In the genomic region with DNA sequence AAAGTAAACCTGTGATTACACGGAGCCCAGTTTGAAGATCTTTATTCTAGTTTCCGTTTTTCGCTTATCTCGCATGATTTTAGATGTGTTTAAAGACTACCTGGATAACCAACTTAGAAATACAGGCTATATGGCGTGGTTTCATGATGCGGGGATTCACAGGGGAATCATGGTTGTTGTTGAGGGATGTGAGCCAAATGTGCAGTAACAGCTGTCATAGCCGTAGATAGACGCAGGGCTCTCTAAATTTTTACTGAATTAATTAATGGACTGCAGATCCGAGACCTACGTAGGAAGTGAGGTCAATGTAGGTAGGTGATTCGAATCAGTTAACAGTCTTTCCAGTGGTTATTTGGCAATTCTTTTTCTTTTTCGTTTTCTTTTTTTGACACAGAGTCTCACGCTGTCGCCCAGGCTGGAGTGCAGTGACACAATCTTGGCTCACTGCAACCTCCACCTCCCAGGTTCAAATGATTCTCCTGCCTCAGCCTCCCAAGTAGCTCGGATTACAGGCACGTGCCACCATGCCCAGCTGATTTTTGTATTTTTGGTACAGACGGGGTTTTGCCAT, we compare ENCODE assay signal across 14 cellular contexts.
A peak's percentile ranks its signal among the peaks of the same experiment; 100 is the strongest.
DNase-seq lines count a peak whose midpoint lies in the region; ATAC-seq and TF ChIP-seq lines count a peak whose summit lies in the region.
"Had no signal": no experiment of that assay in that cellular context is flagged by ENCODE, and none has a peak within 500 bp of the region (broad histone marks: within the 10 kb centered on the region; RNA-seq: fewer than 3 reads in every experiment).

No MANE protein-coding gene starts in this region.

- H3K9me3 ChIP-seq in hepatocyte (ENCODE audit: low read depth) = no peaks in the 10 kb centered on the region
- H3K9me3 ChIP-seq: pancreas had no signal

- peaks cover 86% of the 10 kb centered on the region for H3K4me1 Mint-ChIP-seq in activated T-cell treated with anti-CD3 and anti-CD28 coated beads, Interleukin-2, amount 50 U/mL, for 72 hours (ENCODE audit: low read depth)
- peaks cover 79 to 89% (median 85%) of the 10 kb centered on the region in 3 donors for H3K4me1 Mint-ChIP-seq in T-cell
- peaks cover 33 to 69% of the 10 kb centered on the region in 2 donors for H3K4me1 Mint-ChIP-seq in stimulated activated naive B cell treated with anti-CD40 and anti-IgM and Interleukin-4, amounts not matched to agents 10 μg/mL and 1 μg/mL and 100 μg/mL, for 72 hours

- no peaks in the 10 kb centered on the region for H3K27me3 Mint-ChIP-seq in activated T-cell treated with anti-CD3 and anti-CD28 coated beads, Interleukin-2, amount 50 U/mL, for 72 hours (ENCODE audit: low read depth)
- no peaks in the 10 kb centered on the region for H3K27me3 Mint-ChIP-seq in T-cell
- H3K27me3 Mint-ChIP-seq in stimulated activated naive B cell treated with anti-CD40 and anti-IgM and Interleukin-4, amounts not matched to agents 10 μg/mL and 1 μg/mL and 100 μg/mL, for 72 hours = no peaks in the 10 kb centered on the region
- H3K27me3 Mint-ChIP-seq: dendritic cell treated with granulocyte-macrophage colony-stimulating factor and Interleukin-4, amounts not matched to agents 40 ng/mL and 50 ng/mL, for 4 days had no signal

- peak overlapping the region; percentile 67 for H3K4me2 ChIP-seq in hepatocyte

- H3K36me3 Mint-ChIP-seq in activated T-cell treated with anti-CD3 and anti-CD28 coated beads, Interleukin-2, amount 50 U/mL, for 72 hours (ENCODE audit: insufficient read depth in 2 of 2) = peaks cover 22 to 53% of the 10 kb centered on the region in 2 donors
- H3K36me3 Mint-ChIP-seq in T-cell = peaks cover 62% of the 10 kb centered on the region
- peaks cover 57 to 66% of the 10 kb centered on the region in 2 donors for H3K36me3 Mint-ChIP-seq in stimulated activated naive B cell treated with anti-CD40 and anti-IgM and Interleukin-4, amounts not matched to agents 10 μg/mL and 1 μg/mL and 100 μg/mL, for 72 hours

- H3K9me3 Mint-ChIP-seq in activated T-cell treated with anti-CD3 and anti-CD28 coated beads, Interleukin-2, amount 50 U/mL, for 72 hours = no peaks in the 10 kb centered on the region
- no peaks in the 10 kb centered on the region for H3K9me3 Mint-ChIP-seq in T-cell
- H3K9me3 Mint-ChIP-seq in stimulated activated naive B cell treated with anti-CD40 and anti-IgM and Interleukin-4, amounts not matched to agents 10 μg/mL and 1 μg/mL and 100 μg/mL, for 72 hours = no peaks in the 10 kb centered on the region
- H3K9me3 Mint-ChIP-seq: dendritic cell treated with granulocyte-macrophage colony-stimulating factor and Interleukin-4, amounts not matched to agents 40 ng/mL and 50 ng/mL, for 4 days had no signal

- peak overlapping the region; percentile 99 for H3K27ac Mint-ChIP-seq in activated T-cell treated with anti-CD3 and anti-CD28 coated beads, Interleukin-2, amount 50 U/mL, for 72 hours
- peak overlapping the region; percentile 78 to 83 for H3K27ac Mint-ChIP-seq in T-cell
- peak overlapping the region; percentile 25 for H3K27ac Mint-ChIP-seq in stimulated activated naive B cell treated with anti-CD40 and anti-IgM and Interleukin-4, amounts not matched to agents 10 μg/mL and 1 μg/mL and 100 μg/mL, for 72 hours

- peak overlapping the region; percentile 93 for H3K27ac ChIP-seq in hepatocyte

- CTCF ChIA-PET in T-cell (lab: Charles Lee) = interaction anchor here in 1 of 2 donors (0.6 to 3.5 kb wide), 4 partner anchors 9 to 19 kb away, joined by 3 to 12 read pairs (median 4); no protein-coding TSS in a partner anchor

- no peaks in the 10 kb centered on the region for H3K27me3 ChIP-seq in hepatocyte
- H3K27me3 ChIP-seq: pancreas had no signal

- no peak for TF ChIP-seq CTCF in hepatocyte (IDR thresholded peaks at IDR 0.05; ENCODE audit: poor library complexity)

- DNase-seq in activated T-cell treated with anti-CD3 and anti-CD28 coated beads, Interleukin-2, amount 50 U/mL, for 72 hours = no peak
- DNase-seq in activated T-cell treated with anti-CD3 and anti-CD28 coated beads for 4 hours (no peak), T-cell (no peak), hepatocyte (ENCODE audit: low spot score) (no peak), SHP77 treated with DMSO at 0.1 percent for 48 hours (lab: John Stamatoyannopoulos, UW) (no peak), nucleus accumbens (lab: John Stamatoyannopoulos, UW) (no peak), head of caudate nucleus (no peak)
- no peak for DNase-seq in stimulated activated naive B cell treated with anti-CD40 and anti-IgM and Interleukin-4, amounts not matched to agents 10 μg/mL and 1 μg/mL and 100 μg/mL, for 72 hours
- DNase-seq: DMS79, mammary epithelial cell, MM.1S, NCI-H2081 treated with DMSO at 0.1 percent for 48 hours, pancreas had no signal

- H3K4me3 ChIP-seq in hepatocyte = no peak overlapping the region

- peak overlapping the region; percentile 53 for H2AFZ ChIP-seq in hepatocyte

- intact Hi-C loops in head of caudate nucleus (cut with DNase I) = no loop called here

- no peaks in the 10 kb centered on the region for H4K20me1 ChIP-seq in hepatocyte (ENCODE audit: insufficient read depth, poor library complexity, severe bottlenecking)

- peak overlapping the region; percentile 67 to 94 for H3K4me3 Mint-ChIP-seq in activated T-cell treated with anti-CD3 and anti-CD28 coated beads, Interleukin-2, amount 50 U/mL, for 72 hours
- peak overlapping the region; percentile 21 to 79 (median 55) for H3K4me3 Mint-ChIP-seq in T-cell
- H3K4me3 Mint-ChIP-seq in stimulated activated naive B cell treated with anti-CD40 and anti-IgM and Interleukin-4, amounts not matched to agents 10 μg/mL and 1 μg/mL and 100 μg/mL, for 72 hours = peak overlapping the region in 1 of 2 donors; percentile 13
- H3K4me3 Mint-ChIP-seq: dendritic cell treated with granulocyte-macrophage colony-stimulating factor and Interleukin-4, amounts not matched to agents 40 ng/mL and 50 ng/mL, for 4 days had no signal

- POLR2A ChIA-PET in T-cell (lab: Charles Lee) = no interaction called here

- ATAC-seq in activated T-cell treated with anti-CD3 and anti-CD28 coated beads, Interleukin-2, amount 50 U/mL, for 72 hours (replicated peaks in 1 of 2) = no peak
- ATAC-seq in T-cell (replicated peaks in 1 of 4) = no peak
- ATAC-seq in stimulated activated naive B cell treated with anti-CD40 and anti-IgM and Interleukin-4, amounts not matched to agents 10 μg/mL and 1 μg/mL and 100 μg/mL, for 72 hours (replicated peaks) = no peak

- 89% methylated on average over 17 of the region's 17 CpGs for WGBS in hepatocyte (ENCODE audit: low lambda C conversion rate, missing lambda C conversion rate)

- no peaks in the 10 kb centered on the region for H3K9me2 ChIP-seq in hepatocyte (replicated peaks; ENCODE audit: insufficient read depth)

- no peaks in the 10 kb centered on the region for H3K36me3 ChIP-seq in hepatocyte (replicated peaks; ENCODE audit: insufficient read depth, low read depth)
- H3K36me3 ChIP-seq: pancreas had no signal

- H3K79me2 ChIP-seq in hepatocyte = peaks cover 4% of the 10 kb centered on the region

- H3K4me1 ChIP-seq in hepatocyte (ENCODE audit: insufficient read depth) = peaks cover 32% of the 10 kb centered on the region

Comparison
In these comparisons a context has a peak if more than half of its experiments do, and no peak if none do; other contexts are left out.
1. H3K27ac Mint-ChIP-seq: peak in every context shown above with its lines; median percentile 99 in activated T-cell treated with anti-CD3 and anti-CD28 coated beads, Interleukin-2, amount 50 U/mL, for 72 hours; 80 in T-cell; 25 in stimulated activated naive B cell treated with anti-CD40 and anti-IgM and Interleukin-4, amounts not matched to agents 10 μg/mL and 1 μg/mL and 100 μg/mL, for 72 hours.